Comparison of ENCODE assay signal across 27 cellular contexts in genomic region chr13:41595298-41595697, GRCh38.
"Had no signal": no experiment of that assay in that cellular context is flagged by ENCODE, and none has a peak within 500 bp of the region (broad histone marks: within the 10 kb centered on the region; RNA-seq: fewer than 3 reads in every experiment).

No MANE protein-coding gene starts in this region.

- H3K9me3 ChIP-seq: adrenal gland, body of pancreas, breast epithelium had no signal

- H3K36me3 ChIP-seq: adrenal gland, breast epithelium, WERI-Rb-1 had no signal

- H3K27me3 ChIP-seq: adrenal gland, body of pancreas, breast epithelium had no signal

- H3K4me3 ChIP-seq: adrenal gland, body of pancreas, breast epithelium had no signal

- H3K4me1 ChIP-seq: body of pancreas, breast epithelium had no signal

- DNase-seq: activated CD4-positive, alpha-beta memory T cell treated with anti-CD3 and anti-CD28 coated beads, Interleukin-2, amount 10 ng/mL, durations not matched to agents 7 days and 5 days; activated CD4-positive, alpha-beta T cell treated with anti-CD3 and anti-CD28 coated beads for 1 hour; activated CD4-positive, alpha-beta T cell treated with anti-CD3 and anti-CD28 coated beads for 48 hours; activated CD4-positive, CD25-positive, alpha-beta regulatory T cell; activated CD8-positive, alpha-beta memory T cell treated with anti-CD3 and anti-CD28 coated beads for 24 hours; activated CD8-positive, alpha-beta memory T cell treated with anti-CD3 and anti-CD28 coated beads, Interleukin-2, amount 10 ng/mL, durations not matched to agents 7 days and 5 days; activated CD8-positive, alpha-beta memory T cell treated with anti-CD3 and anti-CD28 coated beads, Interleukin-2, amount 50 U/mL, for 48 hours; activated gamma-delta T cell treated with Interleukin-2 at 50 U/mL for 16 hours; activated naive CD4-positive, alpha-beta T cell treated with anti-CD3 and anti-CD28 coated beads for 36 hours; adrenal gland; body of pancreas; KG1; MM.1S; NCI-H1105 treated with DMSO at 0.1 percent for 48 hours; NCI-H1436; NCI-H1694; NCI-H1930; NCI-H2081 treated with DMSO at 0.1 percent for 48 hours; NCI-H226; NCI-H446 treated with DMSO at 0.1 percent for 48 hours; NCI-H524; NCI-H69; Right ventricle myocardium superior; T1000; WERI-Rb-1 had no signal

- H3K27ac ChIP-seq: adrenal gland, body of pancreas, breast epithelium, WERI-Rb-1 had no signal

- ATAC-seq: activated CD8-positive, alpha-beta memory T cell treated with anti-CD3 and anti-CD28 coated beads, Interleukin-2, amount 10 ng/mL, durations not matched to agents 7 days and 5 days; activated naive CD4-positive, alpha-beta T cell treated with anti-CD3 and anti-CD28 coated beads, Interleukin-2, amount 50 U/mL, for 72 hours; body of pancreas had no signal
